In genomic region chr5:181160144-181160754, GRCh38 we compare ENCODE assay signal across 8 cellular contexts. TPM values are rescaled to one million over a fixed set of nuclear protein-coding genes. Genes with fewer than 3 reads are reported as not detected.
DNase-seq lines count a peak whose midpoint lies in the region; ATAC-seq and TF ChIP-seq lines count a peak whose summit lies in the region.

No MANE protein-coding gene starts in this region.

- BruUV-seq in MCF 10A (replicated peaks; lab: Mats Ljungman, UMichigan), result no TSS peak

- H3K27ac Mint-ChIP-seq in MCF 10A (ENCODE audit: low read depth, unreplicated experiment), result peak overlapping the region; percentile 97

- H3K4me3 ChIP-seq in kidney epithelial cell (ENCODE audit: low read depth, low read length), result peak overlapping the region; percentile 40

- ATAC-seq in GM18511 (IDR thresholded peaks at IDR 0.05; ENCODE audit: unreplicated experiment) (peak; percentile 73), HG03460 (IDR thresholded peaks at IDR 0.05; ENCODE audit: unreplicated experiment) (peak; percentile 43)

- TF ChIP-seq CTCF in 22Rv1 (IDR thresholded peaks at IDR 0.05) (no peak), MCF 10A (IDR thresholded peaks at IDR 0.05; ENCODE audit: unreplicated experiment) (no peak), kidney epithelial cell (IDR thresholded peaks at IDR 0.05; ENCODE audit: insufficient read depth, low read length, poor library complexity, severe bottlenecking) (no peak)

- intact Hi-C loops in MCF 10A (cut with micrococcal nuclease), result no loop called here

- DNase-seq in UCSD-AML1 (lab: John Stamatoyannopoulos, UW; ENCODE audit: unreplicated experiment) (peak; percentile 28), MCF 10A (ENCODE audit: unreplicated experiment) (peak; percentile 53), kidney epithelial cell (ENCODE audit: low read depth) (no peak), HPDE6-E6E7 (ENCODE audit: extremely low spot score) (no peak)
- DNase-seq in stimulated activated CD4-positive, alpha-beta T cell treated with anti-CD3 and anti-CD28 coated beads, Interleukin-4, amount 100 ng/mL, for 4 hours, result peak; percentile 77 to 86

- H3K27ac ChIP-seq in 22Rv1, result peak overlapping the region; percentile 69

- no peaks in the 10 kb centered on the region for H3K36me3 ChIP-seq in kidney epithelial cell (ENCODE audit: control insufficient read depth, insufficient read depth, low read length)

- H3K4me3 Mint-ChIP-seq in MCF 10A (ENCODE audit: unreplicated experiment), result peak overlapping the region; percentile 73

- POLR2A ChIA-PET in MCF 10A (lab: Yijun Ruan, JAX), result interaction anchor here (1.0 to 1.1 kb wide), 3 partner anchors 30 to 376 kb away, joined by 3 to 5 read pairs (median 3); no protein-coding TSS in a partner anchor

- CTCF ChIA-PET in MCF 10A (lab: Yijun Ruan, JAX), result interaction anchor here (0.7 to 5.9 kb wide), 8 partner anchors 9 to 377 kb away, joined by 3 to 39 read pairs (median 5); no protein-coding TSS in a partner anchor

- H3K27me3 ChIP-seq in kidney epithelial cell (ENCODE audit: control insufficient read depth, insufficient read depth, low read length), result peaks cover 3% of the 10 kb centered on the region

- peaks cover 11% of the 10 kb centered on the region for H3K4me1 Mint-ChIP-seq in MCF 10A (ENCODE audit: insufficient read depth, unreplicated experiment)

- peaks cover 25% of the 10 kb centered on the region for H3K27me3 Mint-ChIP-seq in MCF 10A (ENCODE audit: insufficient read depth, unreplicated experiment)

- H3K9me3 Mint-ChIP-seq in MCF 10A (ENCODE audit: unreplicated experiment), result no peaks in the 10 kb centered on the region

- H3K36me3 Mint-ChIP-seq in MCF 10A (ENCODE audit: insufficient read depth, unreplicated experiment), result peaks cover 6% of the 10 kb centered on the region

RNA-seq across cellular contexts. Expression of gene OR2V2, which starts 12.9 kb away (rescaled TPM):
- total RNA-seq in MCF 10A (2022) (not detected in 2 replicates), kidney epithelial cell (not detected in 2 replicates)

RNA-seq across cellular contexts. Expression of gene OR2V1, which starts 29.3 kb away (rescaled TPM):
- total RNA-seq in MCF 10A (2022), result not detected in 2 replicates
- not detected in 2 replicates for total RNA-seq in kidney epithelial cell

RNA-seq across cellular contexts. Expression of gene TRIM7, which starts 44.7 kb away (rescaled TPM):
- total RNA-seq in MCF 10A (2022), result 26.3 and 27.0 TPM in 2 replicates
- total RNA-seq in kidney epithelial cell, result 2.9 and 4.4 TPM in 2 replicates

Comparison
In these comparisons a context has a peak if more than half of its experiments do, and no peak if none do; other contexts are left out.
1. DNase-seq: peak in UCSD-AML1 (single experiment), MCF 10A (single experiment) and stimulated activated CD4-positive, alpha-beta T cell treated with anti-CD3 and anti-CD28 coated beads, Interleukin-4, amount 100 ng/mL, for 4 hours (2 of 2); none in kidney epithelial cell (single experiment) and HPDE6-E6E7 (single experiment).